11 cellular contexts compared by ENCODE assay signal in the genomic region with DNA sequence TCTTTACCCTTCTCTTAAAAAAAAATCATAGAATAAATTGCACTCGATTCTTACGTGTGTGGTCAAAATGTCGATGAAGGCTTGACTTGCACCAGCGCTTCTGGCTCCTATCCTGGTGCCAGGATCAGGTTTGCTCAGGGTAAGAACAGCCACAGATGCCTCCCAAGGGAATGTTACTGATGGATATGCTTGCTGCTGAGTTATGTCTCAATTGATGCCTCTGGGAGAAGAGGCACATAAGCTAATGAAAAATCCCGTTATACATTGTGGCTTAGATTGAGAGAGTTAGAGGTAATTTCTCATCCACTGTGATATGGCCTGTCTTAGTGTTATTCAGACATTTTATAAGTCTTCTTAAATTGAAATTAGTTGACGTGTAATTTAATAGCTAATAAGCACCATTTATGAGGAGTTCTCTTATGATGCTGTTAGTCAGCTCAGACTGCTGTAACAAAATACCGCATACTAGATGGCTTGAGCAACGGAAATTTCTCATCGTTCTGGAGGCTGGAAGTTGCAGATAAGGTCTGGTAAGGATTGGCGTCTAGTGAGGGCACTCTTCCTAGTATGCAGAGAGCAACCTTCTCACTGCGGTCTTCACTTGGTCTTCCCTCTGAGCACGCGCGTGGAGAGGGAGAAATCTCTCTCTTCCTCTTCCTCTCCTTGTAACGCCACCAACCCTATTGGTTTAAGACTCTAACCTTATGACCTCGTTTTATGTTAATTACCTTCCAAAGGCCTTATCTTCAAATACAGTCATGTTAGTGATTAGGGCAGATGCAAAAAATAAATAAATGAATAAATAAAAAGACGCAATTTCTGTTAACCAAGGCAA.
A peak's percentile ranks its signal among the peaks of the same experiment; 100 is the strongest.
DNase-seq lines count a peak whose midpoint lies in the region; ATAC-seq and TF ChIP-seq lines count a peak whose summit lies in the region.
"Had no signal": no experiment of that assay in that cellular context is flagged by ENCODE, and none has a peak within 500 bp of the region (broad histone marks: within the 10 kb centered on the region; RNA-seq: fewer than 3 reads in every experiment).

No MANE protein-coding gene starts in this region.

- H3K27me3 ChIP-seq in mesenchymal stem cell (ENCODE audit: control insufficient read depth in 1 of 2, insufficient read depth in 1 of 2, low read length in 2 of 2) (no peaks in the 10 kb centered on the region), prostate gland (replicated peaks; ENCODE audit: insufficient read depth) (no peaks in the 10 kb centered on the region)
- H3K27me3 ChIP-seq: stomach had no signal

- peak; percentile 98 for DNase-seq in GF-D8 (lab: John Stamatoyannopoulos, UW)
- DNase-seq in NCI-H2171 (lab: John Stamatoyannopoulos, UW), result peak; percentile 83
- no peak for DNase-seq in mesenchymal stem cell
- DNase-seq in cerebellar nuclear complex (lab: John Stamatoyannopoulos, UW), result no peak
- no peak for DNase-seq in activated naive CD4-positive, alpha-beta T cell treated with anti-CD3 and anti-CD28 coated beads for 36 hours
- no peak for DNase-seq in prostate gland (ENCODE audit: low spot score)
- DNase-seq: right cardiac atrium, stomach had no signal

- TF ChIP-seq POLR2A in prostate gland (IDR thresholded peaks at IDR 0.05), result no peak

- TF ChIP-seq CTCF in VCaP (conservative IDR thresholded peaks at IDR 0.05) (no peak), prostate gland (IDR thresholded peaks at IDR 0.05) (no peak)

- H3K4me2 ChIP-seq in mesenchymal stem cell (ENCODE audit: low read length, poor library complexity, severe bottlenecking), result no peak overlapping the region

- H3K36me3 Mint-ChIP-seq in activated naive CD4-positive, alpha-beta T cell treated with anti-CD3 and anti-CD28 coated beads for 36 hours (ENCODE audit: low read depth), result no peaks in the 10 kb centered on the region

- H3K9me3 Mint-ChIP-seq in activated naive CD4-positive, alpha-beta T cell treated with anti-CD3 and anti-CD28 coated beads for 36 hours, result no peaks in the 10 kb centered on the region

- no peak overlapping the region for H4K91ac ChIP-seq in mesenchymal stem cell (ENCODE audit: low read length)

- peaks cover 8% of the 10 kb centered on the region for H3K79me1 ChIP-seq in mesenchymal stem cell (replicated peaks; ENCODE audit: low read length, poor library complexity, severe bottlenecking)

- H2BK15ac ChIP-seq in mesenchymal stem cell (ENCODE audit: low read depth, poor library complexity, severe bottlenecking), result no peak overlapping the region

- intact Hi-C loops in activated naive CD4-positive, alpha-beta T cell treated with anti-CD3 and anti-CD28 coated beads for 36 hours (cut with micrococcal nuclease), result loop anchor here (5.0 to 10.0 kb wide), 2 partner anchors 244 to 431 kb away; no protein-coding TSS in a partner anchor
- intact Hi-C loops in prostate gland (cut with DNase I), result no loop called here

- H3K4ac ChIP-seq in mesenchymal stem cell (ENCODE audit: low read depth in 1 of 2, low read length in 2 of 2), result no peak overlapping the region

- H2BK120ac ChIP-seq in mesenchymal stem cell (ENCODE audit: low read depth, low read length), result no peak overlapping the region

- H3K36me3 ChIP-seq in mesenchymal stem cell (ENCODE audit: control insufficient read depth in 1 of 2, insufficient read depth in 2 of 2, low read depth in 1 of 2, low read length in 2 of 2) (no peaks in the 10 kb centered on the region), prostate gland (no peaks in the 10 kb centered on the region)
- H3K36me3 ChIP-seq: stomach had no signal

- H2BK5ac ChIP-seq in mesenchymal stem cell (ENCODE audit: low read depth, low read length, poor library complexity, severe bottlenecking), result no peak overlapping the region

- H3K27ac ChIP-seq in VCaP (peak overlapping the region; percentile 39), mesenchymal stem cell (ENCODE audit: low read length, poor library complexity, severe bottlenecking) (peak overlapping the region; percentile 25), prostate gland (no peak overlapping the region)
- H3K27ac ChIP-seq: stomach had no signal

- no peaks in the 10 kb centered on the region for H3K4me1 Mint-ChIP-seq in activated naive CD4-positive, alpha-beta T cell treated with anti-CD3 and anti-CD28 coated beads for 36 hours (ENCODE audit: low read depth)

- no peak overlapping the region for H2AK5ac ChIP-seq in mesenchymal stem cell (ENCODE audit: low read length, severe bottlenecking)

- no peak overlapping the region for H3K18ac ChIP-seq in mesenchymal stem cell (ENCODE audit: low read depth in 1 of 2, low read length in 2 of 2)

- no peak overlapping the region for H2BK12ac ChIP-seq in mesenchymal stem cell (ENCODE audit: low read length in 2 of 2)

- no peak overlapping the region for H3K4me3 Mint-ChIP-seq in activated naive CD4-positive, alpha-beta T cell treated with anti-CD3 and anti-CD28 coated beads for 36 hours
- H3K4me3 Mint-ChIP-seq: activated naive CD8-positive, alpha-beta T cell had no signal

- no peak overlapping the region for H3K23ac ChIP-seq in mesenchymal stem cell (ENCODE audit: low read length in 2 of 2)

- H3K9ac ChIP-seq in mesenchymal stem cell (ENCODE audit: low read length), result no peak overlapping the region

- H3K4me3 ChIP-seq in mesenchymal stem cell (ENCODE audit: insufficient read depth in 1 of 2, low read depth in 1 of 2, low read length in 2 of 2), result no peak overlapping the region
- no peak overlapping the region for H3K4me3 ChIP-seq in prostate gland
- H3K4me3 ChIP-seq: stomach had no signal

- H3K9me3 ChIP-seq in mesenchymal stem cell (ENCODE audit: control insufficient read depth, low read length) (no peaks in the 10 kb centered on the region), prostate gland (no peaks in the 10 kb centered on the region)
- H3K9me3 ChIP-seq: stomach had no signal

- ATAC-seq in HG02970 (IDR thresholded peaks at IDR 0.05; ENCODE audit: low FRiP score, unreplicated experiment), result no peak

- CTCF ChIA-PET in activated naive CD4-positive, alpha-beta T cell treated with anti-CD3 and anti-CD28 coated beads for 36 hours (lab: Charles Lee), result interaction anchor here (1.3 to 1.5 kb wide), 3 partner anchors 12 to 342 kb away, joined by 3 to 17 read pairs (median 3); no protein-coding TSS in a partner anchor

- no peak overlapping the region for H3K27ac Mint-ChIP-seq in activated naive CD4-positive, alpha-beta T cell treated with anti-CD3 and anti-CD28 coated beads for 36 hours
- H3K27ac Mint-ChIP-seq: activated naive CD8-positive, alpha-beta T cell had no signal

- no peak overlapping the region for H2AFZ ChIP-seq in mesenchymal stem cell (ENCODE audit: low read depth, low read length)

- H3K4me1 ChIP-seq in mesenchymal stem cell (ENCODE audit: control insufficient read depth, insufficient read depth, low read depth, low read length), result peaks cover 8% of the 10 kb centered on the region
- H3K4me1 ChIP-seq in prostate gland (replicated peaks), result no peaks in the 10 kb centered on the region

- H3K14ac ChIP-seq in mesenchymal stem cell (ENCODE audit: low read length in 2 of 2), result peak overlapping the region in 1 of 2 experiments; percentile 6

- H4K8ac ChIP-seq in mesenchymal stem cell (ENCODE audit: low read length), result no peak overlapping the region

- WGBS in mesenchymal stem cell, result 89% methylated on average over 15 of the region's 17 CpGs
- WGBS in prostate gland, result 85% methylated on average over 17 of the region's 17 CpGs

- no peaks in the 10 kb centered on the region for H3K27me3 Mint-ChIP-seq in activated naive CD4-positive, alpha-beta T cell treated with anti-CD3 and anti-CD28 coated beads for 36 hours (ENCODE audit: low read depth)
- H3K27me3 Mint-ChIP-seq: activated naive CD8-positive, alpha-beta T cell had no signal

Comparison
In these comparisons a context has a peak if more than half of its experiments do, and no peak if none do; other contexts are left out.
1. DNase-seq: peak in GF-D8 (single experiment) and NCI-H2171 (single experiment); none in mesenchymal stem cell (single experiment), cerebellar nuclear complex (0 of 2), activated naive CD4-positive, alpha-beta T cell treated with anti-CD3 and anti-CD28 coated beads for 36 hours (single experiment) and prostate gland (single experiment).
2. H3K27ac ChIP-seq: peak in VCaP (single experiment) and mesenchymal stem cell (single experiment); none in prostate gland (0 of 2).